ENCODE assay signal across 12 cellular contexts in the genomic region with DNA sequence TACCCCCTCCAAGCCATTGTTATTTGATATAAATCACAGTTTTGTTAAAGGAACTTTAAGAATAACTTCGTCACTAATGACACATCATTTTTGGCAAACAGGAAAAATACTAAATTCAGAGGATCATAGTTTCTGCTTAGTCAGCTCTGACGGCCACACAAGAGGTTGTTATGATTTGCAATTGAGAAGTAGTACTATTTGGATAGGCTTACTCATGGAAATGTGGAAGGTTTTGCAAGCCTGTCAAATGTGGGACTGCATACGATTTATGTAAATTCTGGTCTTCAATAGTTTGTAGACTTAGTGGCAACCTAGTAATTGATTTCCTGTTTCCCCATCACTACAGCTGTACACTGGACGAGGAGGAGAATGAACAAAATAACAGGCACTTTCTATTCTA.
DNase-seq lines count a peak whose midpoint lies in the region; ATAC-seq and TF ChIP-seq lines count a peak whose summit lies in the region.
"Had no signal": no experiment of that assay in that cellular context is flagged by ENCODE, and none has a peak within 500 bp of the region (broad histone marks: within the 10 kb centered on the region; RNA-seq: fewer than 3 reads in every experiment).

No MANE protein-coding gene starts in this region.

- H3K27me3 ChIP-seq in Karpas-422 (ENCODE audit: low read length) = no peaks in the 10 kb centered on the region
- no peaks in the 10 kb centered on the region for H3K27me3 ChIP-seq in left lung
- H3K27me3 ChIP-seq: suprapubic skin had no signal

- no peak overlapping the region for H3K4me3 ChIP-seq in Karpas-422 (ENCODE audit: low read length)
- H3K4me3 ChIP-seq in left lung = no peak overlapping the region
- H3K4me3 ChIP-seq: suprapubic skin had no signal

- peak; percentile 91 for ATAC-seq in left lung
- no peak for ATAC-seq in GM21619 (IDR thresholded peaks at IDR 0.05; ENCODE audit: unreplicated experiment)
- ATAC-seq in GM18861 (IDR thresholded peaks at IDR 0.05; ENCODE audit: unreplicated experiment) = no peak
- ATAC-seq: activated CD8-positive, alpha-beta memory T cell treated with anti-CD3 and anti-CD28 coated beads, Interleukin-2, amount 10 ng/mL, durations not matched to agents 7 days and 5 days had no signal

- H3K36me3 ChIP-seq in Karpas-422 (ENCODE audit: insufficient read depth, low read length) (peaks cover 61% of the 10 kb centered on the region; the same call in 1 of the 2 replicates), left lung (peaks cover 0 to 83% of the 10 kb centered on the region in 2 donors)

- no peak overlapping the region for H3K4me2 ChIP-seq in Karpas-422 (ENCODE audit: low read depth, low read length, poor library complexity, severe bottlenecking)

- H3K9ac ChIP-seq in Karpas-422 (ENCODE audit: low read length) = no peak overlapping the region

- H3K9me3 ChIP-seq in Karpas-422 (ENCODE audit: low read length) = no peaks in the 10 kb centered on the region
- H3K9me3 ChIP-seq in left lung = no peaks in the 10 kb centered on the region
- H3K9me3 ChIP-seq: Caco-2, suprapubic skin had no signal

- no peak for TF ChIP-seq CTCF in left lung (IDR thresholded peaks at IDR 0.05)

- no peak overlapping the region for H3K27ac ChIP-seq in Karpas-422 (ENCODE audit: low read length)
- peak overlapping the region in 1 of 2 donors; percentile 30 for H3K27ac ChIP-seq in left lung
- H3K27ac ChIP-seq: suprapubic skin had no signal

- 0 out of 2 replicates have a peak, but pooled peaks cover 4% of the 10 kb centered on the region for H3K79me2 ChIP-seq in Karpas-422 (ENCODE audit: low read length)

- H3K9me2 ChIP-seq in Karpas-422 (replicated peaks; ENCODE audit: insufficient read depth, low read length) = no peaks in the 10 kb centered on the region

- no peaks in the 10 kb centered on the region for H4K20me1 ChIP-seq in Karpas-422 (ENCODE audit: insufficient read depth, low read depth, low read length)

- intact Hi-C loops in left lung (cut with DNase I) = no loop called here

- H3K4me1 ChIP-seq in Karpas-422 (ENCODE audit: low read length) (0 out of 2 replicates have a peak, but pooled peaks cover 2% of the 10 kb centered on the region), left lung (peaks cover 0 to 14% of the 10 kb centered on the region in 2 donors)
- H3K4me1 ChIP-seq: Caco-2, suprapubic skin had no signal

- DNase-seq in AG08395 (ENCODE audit: low spot score) = peak; percentile 74
- DNase-seq in Karpas-422 = peak; percentile 46
- peak; percentile 82 for DNase-seq in brain pericyte (ENCODE audit: low read depth, low spot score)
- DNase-seq in left lung = no peak
- no peak for DNase-seq in NCI-H2081 treated with DMSO at 0.1 percent for 48 hours (lab: John Stamatoyannopoulos, UW)
- no peak for DNase-seq in NCI-H524 treated with DMSO at 0.1 percent for 48 hours (lab: John Stamatoyannopoulos, UW)
- DNase-seq: activated CD8-positive, alpha-beta memory T cell treated with anti-CD3 and anti-CD28 coated beads, Interleukin-2, amount 10 ng/mL, durations not matched to agents 7 days and 5 days; Caco-2; NCI-H1092 had no signal

- H2AFZ ChIP-seq in Karpas-422 (ENCODE audit: low read length) = no peak overlapping the region

Comparison
In these comparisons a context has a peak if more than half of its experiments do, and no peak if none do; other contexts are left out.
1. DNase-seq: peak in AG08395 (single experiment), Karpas-422 (single experiment) and brain pericyte (single experiment); none in left lung (0 of 2), NCI-H2081 treated with DMSO at 0.1 percent for 48 hours (single experiment) and NCI-H524 treated with DMSO at 0.1 percent for 48 hours (single experiment).